15 cellular contexts compared by ENCODE assay signal in genomic region chr17:19316756-19317358, GRCh38. TPM values are rescaled to one million over a fixed set of nuclear protein-coding genes. Genes with fewer than 3 reads are reported as not detected.
DNase-seq lines count a peak whose midpoint lies in the region; ATAC-seq and TF ChIP-seq lines count a peak whose summit lies in the region.
"Had no signal": no experiment of that assay in that cellular context is flagged by ENCODE, and none has a peak within 500 bp of the region (broad histone marks: within the 10 kb centered on the region; RNA-seq: fewer than 3 reads in every experiment).

No MANE protein-coding gene starts in this region.

- DNase-seq in choroid plexus epithelial cell (ENCODE audit: low read depth), result peak; percentile 67
- DNase-seq in right lobe of liver, result peak in 2 of 3 donors; percentile 1 to 2
- no peak for DNase-seq in smooth muscle cell (lab: John Stamatoyannopoulos, UW; ENCODE audit: unreplicated experiment)
- DNase-seq in stimulated activated CD4-positive, alpha-beta T cell treated with anti-CD3 and anti-CD28 coated beads, Interleukin-1b, Interleukin-23, amount 100 ng/mL, for 48 hours, result no peak
- no peak for DNase-seq in NCI-H1417 (lab: John Stamatoyannopoulos, UW)
- DNase-seq in HK-2 (ENCODE audit: unreplicated experiment), result no peak
- DNase-seq: activated T-cell treated with anti-CD3 and anti-CD28 coated beads for 4 hours; CD4-positive, alpha-beta T cell; NCI-H1436; NCI-H774; stimulated activated CD4-positive, alpha-beta T cell treated with anti-CD3 and anti-CD28 coated beads, Interleukin-4, amount 100 ng/mL, for 1 hour; stimulated activated naive CD4-positive, alpha-beta T cell had no signal

- intact Hi-C loops in right lobe of liver (cut with DNase I), result no loop called here

- H3F3A ChIP-seq in smooth muscle cell (ENCODE audit: low read depth), result no peaks in the 10 kb centered on the region

- TF ChIP-seq CTCF in KMS-11 (conservative IDR thresholded peaks at IDR 0.05; ENCODE audit: low read depth, low read length) (no peak), choroid plexus epithelial cell (conservative IDR thresholded peaks at IDR 0.05; ENCODE audit: low read depth, low read length) (no peak), right lobe of liver (IDR thresholded peaks at IDR 0.05) (no peak), smooth muscle cell (IDR thresholded peaks at IDR 0.05; ENCODE audit: borderline replicate concordance, insufficient read depth, poor library complexity, severe bottlenecking) (no peak)

- H3K4me2 ChIP-seq in KMS-11, result peak overlapping the region; percentile 45; the same call in 1 of the 2 replicates
- H3K4me2 ChIP-seq in smooth muscle cell, result no peak overlapping the region

- no peaks in the 10 kb centered on the region for H3K27me3 ChIP-seq in KMS-11 (ENCODE audit: insufficient read depth, low read depth)
- no peaks in the 10 kb centered on the region for H3K27me3 ChIP-seq in right lobe of liver
- no peaks in the 10 kb centered on the region for H3K27me3 ChIP-seq in smooth muscle cell (ENCODE audit: low read depth)

- H2AFZ ChIP-seq in KMS-11 (ENCODE audit: low read depth), result no peak overlapping the region
- no peak overlapping the region for H2AFZ ChIP-seq in smooth muscle cell (ENCODE audit: low read depth)

- no peaks in the 10 kb centered on the region for H3K9me3 ChIP-seq in right lobe of liver
- no peaks in the 10 kb centered on the region for H3K9me3 ChIP-seq in smooth muscle cell (replicated peaks; ENCODE audit: low read depth)
- H3K9me3 ChIP-seq: neutrophil had no signal

- peak overlapping the region; percentile 38; the same call in 1 of the 2 replicates for H3K27ac ChIP-seq in KMS-11
- peak overlapping the region in 2 of 3 donors; percentile 39 to 43 for H3K27ac ChIP-seq in right lobe of liver
- peak overlapping the region; percentile 50 for H3K27ac ChIP-seq in smooth muscle cell (ENCODE audit: low read depth)
- H3K27ac ChIP-seq: neutrophil, VCaP had no signal

- no peak overlapping the region for H3K9ac ChIP-seq in KMS-11
- no peak overlapping the region for H3K9ac ChIP-seq in smooth muscle cell (ENCODE audit: low read depth)

- no peak for TF ChIP-seq POLR2A in right lobe of liver (IDR thresholded peaks at IDR 0.05)

- no peak for ATAC-seq in right lobe of liver

- H3K4me3 ChIP-seq in KMS-11 (IDR thresholded peaks at IDR 0.05; ENCODE audit: insufficient read depth, low read depth, low read length), result no peak overlapping the region
- H3K4me3 ChIP-seq in choroid plexus epithelial cell (ENCODE audit: low read depth, low read length), result no peak overlapping the region
- no peak overlapping the region for H3K4me3 ChIP-seq in right lobe of liver
- H3K4me3 ChIP-seq in smooth muscle cell, result no peak overlapping the region

- H4K20me1 ChIP-seq in KMS-11 (ENCODE audit: insufficient read depth) (no peaks in the 10 kb centered on the region), smooth muscle cell (ENCODE audit: low read depth) (peaks cover 15% of the 10 kb centered on the region)

- H3K36me3 ChIP-seq in KMS-11 (ENCODE audit: insufficient read depth) (no peaks in the 10 kb centered on the region), right lobe of liver (peaks cover 0 to 8% (median 2%) of the 10 kb centered on the region in 4 donors), smooth muscle cell (ENCODE audit: low read depth) (no peaks in the 10 kb centered on the region)
- H3K36me3 ChIP-seq: neutrophil had no signal

- 78% methylated on average over 3 of the region's 3 CpGs for WGBS in right lobe of liver (ENCODE audit: insufficient coverage, low coverage, low lambda C conversion rate, missing lambda C conversion rate)
- 68% methylated on average over 3 of the region's 3 CpGs for WGBS in smooth muscle cell (ENCODE audit: low lambda C conversion rate)

- no peaks in the 10 kb centered on the region for H3K79me2 ChIP-seq in KMS-11 (ENCODE audit: insufficient read depth, low read depth)
- H3K79me2 ChIP-seq in smooth muscle cell (ENCODE audit: low read depth), result no peaks in the 10 kb centered on the region

- H3K4me1 ChIP-seq in KMS-11 (ENCODE audit: low read depth, poor library complexity, severe bottlenecking) (peaks cover 27% of the 10 kb centered on the region), right lobe of liver (peaks cover 0 to 6% (median 3%) of the 10 kb centered on the region in 4 donors), smooth muscle cell (ENCODE audit: low read depth) (peaks cover 9% of the 10 kb centered on the region)

RNA-seq across cellular contexts. Expression of gene B9D1, which starts 45.7 kb away (rescaled TPM):
- total RNA-seq in right lobe of liver, result 10 to 100 TPM in 2 of 6 experiments, 1 to 10 TPM in 4; 2.3 to 27.9 (median 5.7) TPM
- total RNA-seq in smooth muscle cell, result 21.6 and 21.9 TPM in 2 replicates
- 30.0 and 45.5 TPM in 2 replicates for polyA plus RNA-seq in smooth muscle cell

Comparison
In these comparisons a context has a peak if more than half of its experiments do, and no peak if none do; other contexts are left out.
1. DNase-seq: peak in choroid plexus epithelial cell (single experiment) and right lobe of liver (2 of 3); none in smooth muscle cell (single experiment), stimulated activated CD4-positive, alpha-beta T cell treated with anti-CD3 and anti-CD28 coated beads, Interleukin-1b, Interleukin-23, amount 100 ng/mL, for 48 hours (single experiment), NCI-H1417 (0 of 3) and HK-2 (single experiment).
2. Peak in every context shown above with its lines, with median percentiles within 50 percentile points of each other: H3K27ac ChIP-seq.